24 cellular contexts compared by ENCODE assay signal in the genomic region with DNA sequence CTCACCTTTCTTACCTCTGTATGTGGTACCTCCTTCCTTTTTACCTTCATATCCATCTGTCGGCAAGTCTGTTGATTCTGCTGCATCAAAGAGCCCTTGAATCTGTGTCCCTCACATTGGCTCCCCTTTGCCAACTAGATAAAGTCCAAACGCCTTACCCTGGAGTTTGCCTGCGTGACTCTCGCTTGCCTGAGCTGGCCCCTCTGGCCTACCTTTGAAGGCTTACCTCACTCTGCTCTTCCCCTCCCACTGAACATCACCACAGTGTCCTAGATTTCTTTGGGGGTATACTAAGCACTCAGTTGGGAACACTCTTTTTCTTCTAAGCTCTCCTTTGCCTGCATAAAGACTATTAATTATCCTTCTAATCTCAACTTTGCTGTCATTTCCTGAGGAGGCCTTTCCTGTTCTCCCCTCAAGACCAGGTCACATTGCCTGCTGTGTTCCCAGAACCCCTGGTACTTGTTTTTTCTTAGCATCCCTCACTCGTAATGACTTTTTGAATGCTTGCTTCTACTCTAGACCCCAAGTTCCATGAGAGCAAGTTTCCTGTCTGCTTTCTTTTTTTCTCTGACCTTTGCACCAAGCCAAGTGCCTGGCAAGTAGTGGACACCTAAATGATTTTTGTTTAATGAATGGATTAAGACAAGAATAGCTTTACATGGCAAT.
DNase-seq lines count a peak whose midpoint lies in the region; ATAC-seq, FAIRE-seq and TF ChIP-seq lines count a peak whose summit lies in the region.
"Had no signal": no experiment of that assay in that cellular context is flagged by ENCODE, and none has a peak within 500 bp of the region (broad histone marks: within the 10 kb centered on the region; RNA-seq: fewer than 3 reads in every experiment).

No MANE protein-coding gene starts in this region.

- H3K9me3 ChIP-seq in right cardiac atrium (ENCODE audit: control insufficient read depth, low read length) (no peaks in the 10 kb centered on the region), small intestine (ENCODE audit: control insufficient read depth, low read depth) (no peaks in the 10 kb centered on the region), testis (no peaks in the 10 kb centered on the region)

- no peak overlapping the region for H3K4me3 Mint-ChIP-seq in activated naive CD8-positive, alpha-beta T cell
- no peak overlapping the region for H3K4me3 Mint-ChIP-seq in activated naive CD8-positive, alpha-beta T cell treated with anti-CD3 and anti-CD28 coated beads for 36 hours
- H3K4me3 Mint-ChIP-seq: activated CD4-positive, alpha-beta T cell treated with anti-CD3 and anti-CD28 coated beads, Interleukin-2, amount 10 ng/mL, durations not matched to agents 7 days and 5 days; activated T-cell treated with anti-CD3 and anti-CD28 coated beads, Interleukin-2, amount 50 U/mL, for 24 hours; CD8-positive, alpha-beta T cell; stimulated activated naive CD8-positive, alpha-beta T cell treated with anti-CD3 and anti-CD28 coated beads, Interleukin-15, amount 100 ng/mL, for 72 hours had no signal

- peak overlapping the region; percentile 29 for H3K27ac Mint-ChIP-seq in activated naive CD8-positive, alpha-beta T cell
- H3K27ac Mint-ChIP-seq in activated naive CD8-positive, alpha-beta T cell treated with anti-CD3 and anti-CD28 coated beads for 36 hours = no peak overlapping the region
- H3K27ac Mint-ChIP-seq: activated CD4-positive, alpha-beta T cell treated with anti-CD3 and anti-CD28 coated beads, Interleukin-2, amount 10 ng/mL, durations not matched to agents 7 days and 5 days; activated T-cell treated with anti-CD3 and anti-CD28 coated beads, Interleukin-2, amount 50 U/mL, for 24 hours; CD8-positive, alpha-beta T cell had no signal

- H3K9ac ChIP-seq in mesendoderm (ENCODE audit: low read length) = no peak overlapping the region

- no peak overlapping the region for H2AK5ac ChIP-seq in mesendoderm (ENCODE audit: low read length)

- no peaks in the 10 kb centered on the region for H3K79me2 ChIP-seq in mesendoderm (ENCODE audit: control insufficient read depth, insufficient read depth, low read length)

- H3K4me2 ChIP-seq in mesendoderm (ENCODE audit: low read length) = no peak overlapping the region
- H3K4me2 ChIP-seq: hepatocyte, PC-9 had no signal

- H3K4me1 ChIP-seq in right cardiac atrium (ENCODE audit: control insufficient read depth, insufficient read depth, low read length) = peaks cover 9% of the 10 kb centered on the region
- peaks cover 0 to 4% of the 10 kb centered on the region in 2 donors for H3K4me1 ChIP-seq in small intestine (ENCODE audit: control insufficient read depth in 2 of 2, insufficient read depth in 1 of 2, low read depth in 1 of 2, low read length in 1 of 2)
- H3K4me1 ChIP-seq in mesendoderm (ENCODE audit: control insufficient read depth, low read depth, low read length) = no peaks in the 10 kb centered on the region
- H3K4me1 ChIP-seq in testis = no peaks in the 10 kb centered on the region

- H3K4me3 ChIP-seq in right cardiac atrium (ENCODE audit: low read length) = no peak overlapping the region
- no peak overlapping the region for H3K4me3 ChIP-seq in small intestine (ENCODE audit: low read depth in 1 of 2, low read length in 2 of 2)
- H3K4me3 ChIP-seq in mesendoderm (ENCODE audit: low read length) = no peak overlapping the region
- no peak overlapping the region for H3K4me3 ChIP-seq in testis
- H3K4me3 ChIP-seq: hepatocyte, PC-9, SK-N-MC had no signal

- no peak overlapping the region for H2BK120ac ChIP-seq in mesendoderm (ENCODE audit: low read depth, low read length)

- no peak for TF ChIP-seq POLR2A in testis (IDR thresholded peaks at IDR 0.05)

- H3K27me3 ChIP-seq in right cardiac atrium (ENCODE audit: control insufficient read depth, insufficient read depth) (no peaks in the 10 kb centered on the region), small intestine (ENCODE audit: control insufficient read depth in 2 of 2, insufficient read depth in 2 of 2, low read length in 2 of 2) (no peaks in the 10 kb centered on the region), mesendoderm (ENCODE audit: insufficient read depth, low read length, poor library complexity) (no peaks in the 10 kb centered on the region), testis (no peaks in the 10 kb centered on the region)
- H3K27me3 ChIP-seq: hepatocyte had no signal

- H2BK15ac ChIP-seq in mesendoderm (replicated peaks; ENCODE audit: low read depth) = no peak overlapping the region

- no peaks in the 10 kb centered on the region for H3K9me3 Mint-ChIP-seq in activated naive CD8-positive, alpha-beta T cell (ENCODE audit: low read depth)
- H3K9me3 Mint-ChIP-seq in activated naive CD8-positive, alpha-beta T cell treated with anti-CD3 and anti-CD28 coated beads for 36 hours = no peaks in the 10 kb centered on the region
- H3K9me3 Mint-ChIP-seq: activated CD4-positive, alpha-beta T cell treated with anti-CD3 and anti-CD28 coated beads, Interleukin-2, amount 10 ng/mL, durations not matched to agents 7 days and 5 days; activated naive CD4-positive, alpha-beta T cell treated with anti-CD3 and anti-CD28 coated beads, Interleukin-2, amount 50 U/mL, for 72 hours; activated T-cell treated with anti-CD3 and anti-CD28 coated beads, Interleukin-2, amount 50 U/mL, for 24 hours; CD8-positive, alpha-beta T cell; stimulated activated naive CD8-positive, alpha-beta T cell treated with anti-CD3 and anti-CD28 coated beads, Interleukin-15, amount 100 ng/mL, for 72 hours had no signal

- DNase-seq in activated naive CD8-positive, alpha-beta T cell treated with anti-CD3 and anti-CD28 coated beads for 36 hours = no peak
- DNase-seq in amniotic epithelial cell (ENCODE audit: low read depth) (peak; percentile 32), right cardiac atrium (peak in 1 of 3 donors; percentile 32), small intestine (peak; percentile 5), mesendoderm (no peak), testis (no peak), cortex of kidney (lab: John Stamatoyannopoulos, UW) (no peak)
- DNase-seq: activated CD4-positive, alpha-beta T cell treated with anti-CD3 and anti-CD28 coated beads, Interleukin-2, amount 10 ng/mL, durations not matched to agents 7 days and 5 days; activated T-cell treated with anti-CD3 and anti-CD28 coated beads, Interleukin-2, amount 50 U/mL, for 24 hours; CD8-positive, alpha-beta T cell; DMS79; effector CD4-positive, alpha-beta T cell; midbrain; NCI-H1417 treated with DMSO at 0.1 percent for 48 hours; NCI-H748 treated with DMSO at 0.1 percent for 48 hours; PC-9; stimulated activated naive CD8-positive, alpha-beta T cell treated with anti-CD3 and anti-CD28 coated beads, Interleukin-15, amount 100 ng/mL, for 72 hours; T-helper 9 cell had no signal

- peaks cover 2% of the 10 kb centered on the region for H3K36me3 Mint-ChIP-seq in activated naive CD8-positive, alpha-beta T cell
- H3K36me3 Mint-ChIP-seq in activated naive CD8-positive, alpha-beta T cell treated with anti-CD3 and anti-CD28 coated beads for 36 hours = peaks cover 6% of the 10 kb centered on the region
- H3K36me3 Mint-ChIP-seq: activated naive CD4-positive, alpha-beta T cell treated with anti-CD3 and anti-CD28 coated beads, Interleukin-2, amount 50 U/mL, for 72 hours had no signal

- no peaks in the 10 kb centered on the region for H3K79me1 ChIP-seq in mesendoderm (ENCODE audit: low read length)

- H3K23ac ChIP-seq in mesendoderm (ENCODE audit: low read length) = no peak overlapping the region

- no peak overlapping the region for H3K18ac ChIP-seq in mesendoderm (ENCODE audit: low read length)

- no peak overlapping the region for H3K4ac ChIP-seq in mesendoderm (ENCODE audit: low read depth, low read length)

- peaks cover 3% of the 10 kb centered on the region for H3K4me1 Mint-ChIP-seq in activated naive CD8-positive, alpha-beta T cell (ENCODE audit: low read depth)
- no peaks in the 10 kb centered on the region for H3K4me1 Mint-ChIP-seq in activated naive CD8-positive, alpha-beta T cell treated with anti-CD3 and anti-CD28 coated beads for 36 hours
- H3K4me1 Mint-ChIP-seq: stimulated activated naive CD8-positive, alpha-beta T cell treated with anti-CD3 and anti-CD28 coated beads, Interleukin-15, amount 100 ng/mL, for 72 hours had no signal

- ATAC-seq in right cardiac atrium = peak in 1 of 2 donors; percentile 55
- ATAC-seq: activated naive CD4-positive, alpha-beta T cell treated with anti-CD3 and anti-CD28 coated beads, Interleukin-2, amount 50 U/mL, for 72 hours; CD8-positive, alpha-beta T cell; stimulated activated naive CD8-positive, alpha-beta T cell treated with anti-CD3 and anti-CD28 coated beads, Interleukin-15, amount 100 ng/mL, for 72 hours had no signal

- no peak for TF ChIP-seq CTCF in testis (IDR thresholded peaks at IDR 0.05)

- no peaks in the 10 kb centered on the region for H3K27me3 Mint-ChIP-seq in activated naive CD8-positive, alpha-beta T cell
- no peaks in the 10 kb centered on the region for H3K27me3 Mint-ChIP-seq in activated naive CD8-positive, alpha-beta T cell treated with anti-CD3 and anti-CD28 coated beads for 36 hours
- H3K27me3 Mint-ChIP-seq: activated CD4-positive, alpha-beta T cell treated with anti-CD3 and anti-CD28 coated beads, Interleukin-2, amount 10 ng/mL, durations not matched to agents 7 days and 5 days; activated T-cell treated with anti-CD3 and anti-CD28 coated beads, Interleukin-2, amount 50 U/mL, for 24 hours; stimulated activated naive CD8-positive, alpha-beta T cell treated with anti-CD3 and anti-CD28 coated beads, Interleukin-15, amount 100 ng/mL, for 72 hours had no signal

- intact Hi-C loops in right cardiac atrium (cut with DNase I) (no loop called here), testis (cut with DNase I; ENCODE audit: low total_unique reads) (no loop called here)

- WGBS in right cardiac atrium = 45% methylated on average over 5 of the region's 5 CpGs
- 84 to 94% (median 88%) methylated on average over 5 of the region's 5 CpGs for WGBS in small intestine, 3 donors
- no CpG with 5 or more reads among the region's 5 CpGs for WGBS in mesendoderm (ENCODE audit: extremely low coverage, insufficient coverage, low lambda C conversion rate)
- 80 to 81% methylated on average over 5 of the region's 5 CpGs for WGBS in testis, 2 donors

- no peak overlapping the region for H2BK5ac ChIP-seq in mesendoderm (ENCODE audit: low read length)

- no peak for FAIRE-seq in small intestine (lab: Jason Lieb, UNC)
- FAIRE-seq: bronchial epithelial cell, islet of Langerhans had no signal

- H4K5ac ChIP-seq in mesendoderm (ENCODE audit: low read length) = no peak overlapping the region

- H3K27ac ChIP-seq in right cardiac atrium (ENCODE audit: low read length) (peak overlapping the region; percentile 56), small intestine (ENCODE audit: low read depth in 1 of 2, low read length in 1 of 2) (no peak overlapping the region), mesendoderm (ENCODE audit: low read depth, low read length) (no peak overlapping the region), testis (no peak overlapping the region)
- H3K27ac ChIP-seq: PC-9, SK-N-MC had no signal

- H3K36me3 ChIP-seq in small intestine (ENCODE audit: control insufficient read depth in 2 of 2, insufficient read depth in 2 of 2, low read length in 2 of 2) (peaks cover 2 to 8% of the 10 kb centered on the region in 2 donors), mesendoderm (ENCODE audit: control insufficient read depth, insufficient read depth, low read length) (no peaks in the 10 kb centered on the region), testis (ENCODE audit: low read depth, missing control alignments) (no peaks in the 10 kb centered on the region)

- H4K8ac ChIP-seq in mesendoderm (ENCODE audit: low read depth, low read length) = no peak overlapping the region

- H3K56ac ChIP-seq in mesendoderm (ENCODE audit: low read length) = no peak overlapping the region

Comparison
In these comparisons a context has a peak if more than half of its experiments do, and no peak if none do; other contexts are left out.
1. DNase-seq: peak in amniotic epithelial cell (single experiment) and small intestine (single experiment); none in activated naive CD8-positive, alpha-beta T cell treated with anti-CD3 and anti-CD28 coated beads for 36 hours (single experiment), mesendoderm (single experiment), testis (single experiment) and cortex of kidney (single experiment).